In genomic region chr7:159125104-159125943, GRCh38 we compare ENCODE assay signal across 26 cellular contexts. TPM values are rescaled to one million over a fixed set of nuclear protein-coding genes. Genes with fewer than 3 reads are reported as not detected.
"Had no signal": no experiment of that assay in that cellular context is flagged by ENCODE, and none has a peak within 500 bp of the region (broad histone marks: within the 10 kb centered on the region; RNA-seq: fewer than 3 reads in every experiment).

No MANE protein-coding gene starts in this region.

- H3K4me2 ChIP-seq: smooth muscle cell had no signal

- ATAC-seq: activated CD8-positive, alpha-beta T cell treated with anti-CD3 and anti-CD28 coated beads for 36 hours; activated T-cell treated with anti-CD3 and anti-CD28 coated beads, Interleukin-2, amount 50 U/mL, for 4 hours; body of pancreas; foreskin keratinocyte; left lung; right lobe of liver; stimulated activated effector memory CD8-positive, alpha-beta T cell treated with anti-CD3 and anti-CD28 coated beads, Interleukin-12 subunit alpha, Interleukin-12 subunit beta, amount 100 ng/mL, for 72 hours had no signal

- H3K4me3 ChIP-seq: body of pancreas, dorsolateral prefrontal cortex, left lung, ovary, right lobe of liver, smooth muscle cell had no signal

- H3K4me1 ChIP-seq: body of pancreas, foreskin keratinocyte, left lung, right lobe of liver had no signal

- FAIRE-seq: islet of Langerhans, TTC549 had no signal

- H3K27ac ChIP-seq: body of pancreas, dorsolateral prefrontal cortex, epithelial cell of prostate, foreskin keratinocyte, left lung, ovary, right lobe of liver had no signal

- H3K36me3 ChIP-seq: left lung, ovary, right lobe of liver had no signal

- H3K9me3 ChIP-seq: body of pancreas, left lung, ovary, right lobe of liver had no signal

- DNase-seq: activated CD4-positive, alpha-beta T cell treated with anti-CD3 and anti-CD28 coated beads for 4 hours; activated CD8-positive, alpha-beta T cell treated with anti-CD3 and anti-CD28 coated beads for 36 hours; activated gamma-delta T cell treated with Interleukin-2 at 50 U/mL for 16 hours; activated naive CD8-positive, alpha-beta T cell treated with anti-CD3 and anti-CD28 coated beads for 36 hours; activated T-cell treated with anti-CD3 and anti-CD28 coated beads, Interleukin-2, amount 50 U/mL, for 4 hours; amygdala; caudate nucleus; foreskin keratinocyte; glutamatergic neuron; hippocampal formation; left lung; midbrain; stimulated activated CD4-positive, alpha-beta T cell treated with anti-CD3 and anti-CD28 coated beads, Interleukin-4, amount 100 ng/mL, for 24 hours had no signal

- H3K27me3 ChIP-seq: body of pancreas, foreskin keratinocyte, ovary, right lobe of liver had no signal

RNA-seq across cellular contexts. Expression of gene VIPR2, which starts 19.3 kb away (rescaled TPM):
- total RNA-seq: activated naive CD8-positive, alpha-beta T cell treated with anti-CD3 and anti-CD28 coated beads for 36 hours; fibroblast of lung; foreskin keratinocyte; lung microvascular endothelial cell; pulmonary artery endothelial cell; SK-MEL-5; smooth muscle cell had no signal
- polyA plus RNA-seq: fibroblast of lung, foreskin keratinocyte, smooth muscle cell had no signal
